Comparison of ENCODE assay signal across 31 cellular contexts in the genomic region with DNA sequence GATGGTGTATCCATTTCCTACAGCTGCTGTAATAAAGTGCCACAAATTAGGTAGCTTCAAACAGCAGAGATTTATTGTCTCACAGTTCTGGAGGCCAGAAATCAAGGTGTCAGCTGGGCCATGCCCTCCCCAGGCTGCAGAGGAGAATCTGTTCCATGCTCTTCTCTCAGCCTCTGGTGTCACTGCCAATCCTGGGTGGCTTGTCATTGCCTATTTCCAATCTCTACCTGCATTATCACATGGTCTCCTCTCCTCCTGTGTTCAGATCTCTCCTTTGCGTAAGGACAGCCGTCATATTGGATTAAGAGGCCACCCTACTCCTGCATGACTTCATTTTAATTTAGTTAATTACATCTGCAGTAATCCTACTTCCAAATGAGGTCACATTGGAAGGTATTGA.
"Had no signal": no experiment of that assay in that cellular context is flagged by ENCODE, and none has a peak within 500 bp of the region (broad histone marks: within the 10 kb centered on the region; RNA-seq: fewer than 3 reads in every experiment).

No MANE protein-coding gene starts in this region.

- H3K4me1 ChIP-seq: parathyroid adenoma, psoas muscle, right lobe of liver, sigmoid colon, suprapubic skin, tibial artery, transverse colon, upper lobe of right lung, uterus had no signal

- H3K9me3 ChIP-seq: neutrophil, ovary, psoas muscle, right lobe of liver, sigmoid colon, suprapubic skin, testis, tibial artery, transverse colon, upper lobe of right lung, uterus had no signal

- H3K36me3 Mint-ChIP-seq: naive thymus-derived CD8-positive, alpha-beta T cell; natural killer cell treated with Interleukin-12 subunit alpha and Interleukin-12 subunit beta and Interleukin-15 and Interleukin-18, amount 100 ng/mL, for 72 hours; stimulated activated memory B cell treated with anti-CD40 and anti-IgM and Interleukin-4, amounts not matched to agents 10 μg/mL and 1 μg/mL and 100 μg/mL, for 72 hours; type B pancreatic cell had no signal

- H3K27ac ChIP-seq: neutrophil, ovary, parathyroid adenoma, psoas muscle, right lobe of liver, sigmoid colon, suprapubic skin, testis, tibial artery, transverse colon, upper lobe of right lung, uterus had no signal

- H3K4me3 ChIP-seq: ovary, psoas muscle, right lobe of liver, sigmoid colon, suprapubic skin, testis, tibial artery, transverse colon, upper lobe of right lung, uterus had no signal

- H3K4me1 Mint-ChIP-seq: naive thymus-derived CD8-positive, alpha-beta T cell; neural crest cell; stimulated activated memory B cell treated with anti-CD40 and anti-IgM and Interleukin-4, amounts not matched to agents 10 μg/mL and 1 μg/mL and 100 μg/mL, for 72 hours; stimulated activated naive CD8-positive, alpha-beta T cell treated with anti-CD3 and anti-CD28 coated beads, Interleukin-15, amount 100 ng/mL, for 72 hours had no signal

- H3K27ac Mint-ChIP-seq: naive thymus-derived CD8-positive, alpha-beta T cell; natural killer cell treated with Interleukin-12 subunit alpha and Interleukin-12 subunit beta and Interleukin-15 and Interleukin-18, amount 100 ng/mL, for 72 hours; nephron progenitor cell; progenitor cell of endocrine pancreas; stimulated activated memory B cell treated with anti-CD40 and anti-IgM and Interleukin-4, amounts not matched to agents 10 μg/mL and 1 μg/mL and 100 μg/mL, for 72 hours; stimulated activated naive CD8-positive, alpha-beta T cell treated with anti-CD3 and anti-CD28 coated beads, Interleukin-15, amount 100 ng/mL, for 72 hours; type B pancreatic cell had no signal

- H3K27me3 ChIP-seq: ovary, right lobe of liver, sigmoid colon, testis, transverse colon, uterus had no signal

- H3K36me3 ChIP-seq: neutrophil, ovary, right lobe of liver, sigmoid colon, suprapubic skin, tibial artery, transverse colon, upper lobe of right lung, uterus had no signal

- H3K9me3 Mint-ChIP-seq: neural crest cell; stimulated activated memory B cell treated with anti-CD40 and anti-IgM and Interleukin-4, amounts not matched to agents 10 μg/mL and 1 μg/mL and 100 μg/mL, for 72 hours; stimulated activated naive CD8-positive, alpha-beta T cell treated with anti-CD3 and anti-CD28 coated beads, Interleukin-15, amount 100 ng/mL, for 72 hours; type B pancreatic cell had no signal

- DNase-seq: naive thymus-derived CD8-positive, alpha-beta T cell; nephron progenitor cell; nucleus accumbens; ovary; posterior cingulate gyrus; psoas muscle; right cardiac atrium; right lobe of liver; sigmoid colon; small intestine; stimulated activated CD4-positive, alpha-beta T cell treated with anti-CD3 and anti-CD28 coated beads, Interleukin-15, amount 100 ng/mL, for 24 hours; stimulated activated CD4-positive, alpha-beta T cell treated with anti-CD3 and anti-CD28 coated beads, Interleukin-4, amount 100 ng/mL, for 1 hour; stimulated activated CD4-positive, alpha-beta T cell treated with anti-CD3 and anti-CD28 coated beads, Interleukin-4, amount 100 ng/mL, for 4 hours; stimulated activated CD8-positive, alpha-beta memory T cell treated with anti-CD3 and anti-CD28 coated beads, Interleukin-4, amount 100 ng/mL, for 48 hours; stimulated activated naive CD4-positive, alpha-beta T cell; stimulated activated naive CD8-positive, alpha-beta T cell treated with anti-CD3 and anti-CD28 coated beads, Interleukin-15, amount 100 ng/mL, for 72 hours; stimulated activated naive CD8-positive, alpha-beta T cell treated with anti-CD3 and anti-CD28 coated beads, Interleukin-15, Interleukin-2, amounts not matched to agents 100 U/mL and 50 U/mL, for 24 hours; substantia nigra; testis; tibial artery; transverse colon; upper lobe of right lung; uterus had no signal

- H3K4me3 Mint-ChIP-seq: naive thymus-derived CD8-positive, alpha-beta T cell; natural killer cell treated with Interleukin-12 subunit alpha and Interleukin-12 subunit beta and Interleukin-15 and Interleukin-18, amount 100 ng/mL, for 72 hours; nephron progenitor cell; neural crest cell; stimulated activated memory B cell treated with anti-CD40 and anti-IgM and Interleukin-4, amounts not matched to agents 10 μg/mL and 1 μg/mL and 100 μg/mL, for 72 hours; stimulated activated naive CD8-positive, alpha-beta T cell treated with anti-CD3 and anti-CD28 coated beads, Interleukin-15, amount 100 ng/mL, for 72 hours; type B pancreatic cell had no signal
